In the genomic region with DNA sequence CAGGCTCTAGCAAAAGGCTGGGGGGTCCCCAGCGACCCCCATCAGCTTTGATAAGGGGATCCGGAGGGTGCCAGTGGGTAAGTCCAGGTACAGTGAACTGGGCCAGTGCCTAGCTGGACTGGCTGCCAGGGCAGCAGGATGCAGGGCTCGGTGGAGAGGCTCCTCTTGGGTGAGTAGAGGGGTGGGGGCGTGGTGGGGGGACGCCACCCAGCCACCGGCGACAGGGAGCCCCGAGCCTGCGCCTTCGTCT, we compare ENCODE assay signal across 8 cellular contexts. TPM values are rescaled to one million over a fixed set of nuclear protein-coding genes. Genes with fewer than 3 reads are reported as not detected.
DNase-seq lines count a peak whose midpoint lies in the region; ATAC-seq and TF ChIP-seq lines count a peak whose summit lies in the region.

No MANE protein-coding gene starts in this region.

- no peaks in the 10 kb centered on the region for H3K36me3 Mint-ChIP-seq in dendritic cell treated with granulocyte-macrophage colony-stimulating factor and Interleukin-4, amounts not matched to agents 40 ng/mL and 50 ng/mL, for 4 days (ENCODE audit: low read depth)
- H3K36me3 Mint-ChIP-seq in naive thymus-derived CD8-positive, alpha-beta T cell = no peaks in the 10 kb centered on the region

- no peak for DNase-seq in AG04449 (ENCODE audit: low read depth, low spot score)
- DNase-seq in naive thymus-derived CD8-positive, alpha-beta T cell = no peak
- DNase-seq in stimulated activated CD4-positive, alpha-beta T cell treated with anti-CD3 and anti-CD28 coated beads, Interleukin-2, amount 100 ng/mL, for 24 hours = no peak
- no peak for DNase-seq in activated CD4-positive, alpha-beta T cell treated with anti-CD3 and anti-CD28 coated beads for 1 hour

- POLR2A ChIA-PET in AG04449 (lab: Yijun Ruan, JAX) = interaction anchor here (0.7 to 1.5 kb wide), 6 partner anchors 9 to 19 kb away, joined by 3 to 5 read pairs (median 4); no protein-coding TSS in a partner anchor
- POLR2A ChIA-PET in naive thymus-derived CD8-positive, alpha-beta T cell (lab: Charles Lee) = interaction anchor here (1.0 to 4.2 kb wide), 4 partner anchors 11 to 54 kb away, joined by 3 to 22 read pairs (median 4); partner anchors contain the start of gene SLC48A1

- peak overlapping the region; percentile 94 for H2AFZ ChIP-seq in KMS-11 (ENCODE audit: low read depth)

- no peaks in the 10 kb centered on the region for H3K36me3 ChIP-seq in KMS-11 (ENCODE audit: insufficient read depth)

- H3K4me3 Mint-ChIP-seq in dendritic cell treated with granulocyte-macrophage colony-stimulating factor and Interleukin-4, amounts not matched to agents 40 ng/mL and 50 ng/mL, for 4 days = peak overlapping the region; percentile 79
- peak overlapping the region; percentile 66 to 83 (median 75) for H3K4me3 Mint-ChIP-seq in naive thymus-derived CD8-positive, alpha-beta T cell

- peaks cover 42% of the 10 kb centered on the region for H3K4me1 Mint-ChIP-seq in dendritic cell treated with granulocyte-macrophage colony-stimulating factor and Interleukin-4, amounts not matched to agents 40 ng/mL and 50 ng/mL, for 4 days (ENCODE audit: low read depth)
- H3K4me1 Mint-ChIP-seq in naive thymus-derived CD8-positive, alpha-beta T cell = peaks cover 9 to 46% (median 33%) of the 10 kb centered on the region in 4 donors

- CTCF ChIA-PET in AG04449 (lab: Yijun Ruan, JAX) = interaction anchor here (0.6 to 14.3 kb wide), 12 partner anchors 15 to 166 kb away, joined by 3 to 349 read pairs (median 6); partner anchors contain the start of genes ENDOU and SLC48A1

- H4K20me1 ChIP-seq in KMS-11 (ENCODE audit: insufficient read depth) = no peaks in the 10 kb centered on the region

- H3K4me2 ChIP-seq in KMS-11 = peak overlapping the region; percentile 74

- peak overlapping the region; percentile 69; the same call in 1 of the 2 replicates for H3K9ac ChIP-seq in KMS-11

- H3K9me3 Mint-ChIP-seq in dendritic cell treated with granulocyte-macrophage colony-stimulating factor and Interleukin-4, amounts not matched to agents 40 ng/mL and 50 ng/mL, for 4 days = no peaks in the 10 kb centered on the region
- H3K9me3 Mint-ChIP-seq in naive thymus-derived CD8-positive, alpha-beta T cell = no peaks in the 10 kb centered on the region

- H3K79me2 ChIP-seq in KMS-11 (ENCODE audit: insufficient read depth, low read depth) = no peaks in the 10 kb centered on the region

- no peak overlapping the region for H3K27ac ChIP-seq in KMS-11

- peaks cover 28% of the 10 kb centered on the region for H3K27me3 Mint-ChIP-seq in dendritic cell treated with granulocyte-macrophage colony-stimulating factor and Interleukin-4, amounts not matched to agents 40 ng/mL and 50 ng/mL, for 4 days
- no peaks in the 10 kb centered on the region for H3K27me3 Mint-ChIP-seq in naive thymus-derived CD8-positive, alpha-beta T cell

- ATAC-seq in naive thymus-derived CD8-positive, alpha-beta T cell = no peak
- ATAC-seq in GM18502 (IDR thresholded peaks at IDR 0.05; ENCODE audit: poor library complexity, unreplicated experiment) (no peak), GM21737 (IDR thresholded peaks at IDR 0.05; ENCODE audit: unreplicated experiment) (no peak)

- no peaks in the 10 kb centered on the region for H3K27me3 ChIP-seq in KMS-11 (ENCODE audit: insufficient read depth, low read depth)

- peaks cover 59% of the 10 kb centered on the region for H3K4me1 ChIP-seq in KMS-11 (ENCODE audit: low read depth, poor library complexity, severe bottlenecking)

- intact Hi-C loops in dendritic cell treated with granulocyte-macrophage colony-stimulating factor and Interleukin-4, amounts not matched to agents 40 ng/mL and 50 ng/mL, for 4 days (cut with micrococcal nuclease) = loop anchor here (2.0 to 5.0 kb wide), 2 partner anchors 20 to 106 kb away; no protein-coding TSS in a partner anchor

- TF ChIP-seq CTCF in AG04449 (IDR thresholded peaks at IDR 0.05; ENCODE audit: insufficient read depth, low read length, missing control alignments) (no peak), KMS-11 (conservative IDR thresholded peaks at IDR 0.05; ENCODE audit: low read depth, low read length) (no peak)

- peak overlapping the region; percentile 68 for H3K4me3 ChIP-seq in AG04449 (ENCODE audit: low read depth, low read length)
- H3K4me3 ChIP-seq in KMS-11 (IDR thresholded peaks at IDR 0.05; ENCODE audit: insufficient read depth, low read depth, low read length) = no peak overlapping the region

- peak overlapping the region; percentile 75 for H3K27ac Mint-ChIP-seq in dendritic cell treated with granulocyte-macrophage colony-stimulating factor and Interleukin-4, amounts not matched to agents 40 ng/mL and 50 ng/mL, for 4 days
- peak overlapping the region in 2 of 10 donors; percentile 64 to 73 for H3K27ac Mint-ChIP-seq in naive thymus-derived CD8-positive, alpha-beta T cell

RNA-seq across cellular contexts. Expression of gene RAPGEF3, which starts 0.2 kb away (rescaled TPM):
- total RNA-seq in naive thymus-derived CD8-positive, alpha-beta T cell = under 1 TPM; 0.63 to 0.65 TPM
- under 1 TPM; 0.08 to 0.27 (median 0.12) TPM for polyA plus RNA-seq in naive thymus-derived CD8-positive, alpha-beta T cell

RNA-seq across cellular contexts. Expression of gene SLC48A1, which starts 14.5 kb away (rescaled TPM):
- 10 to 100 TPM; 11.5 to 12.8 TPM for total RNA-seq in naive thymus-derived CD8-positive, alpha-beta T cell
- polyA plus RNA-seq in naive thymus-derived CD8-positive, alpha-beta T cell = 10 to 100 TPM in 1 of 3 donors, 1 to 10 TPM in 2; 9.4 to 11.6 (median 9.7) TPM

RNA-seq across cellular contexts. Expression of gene ENDOU, which starts 33.2 kb away (rescaled TPM):
- total RNA-seq in naive thymus-derived CD8-positive, alpha-beta T cell = not detected
- not detected for polyA plus RNA-seq in naive thymus-derived CD8-positive, alpha-beta T cell

RNA-seq across cellular contexts. Expression of gene RPAP3, which starts 52.7 kb away (rescaled TPM):
- total RNA-seq in naive thymus-derived CD8-positive, alpha-beta T cell = 10 to 100 TPM; 41.5 to 41.8 TPM
- polyA plus RNA-seq in naive thymus-derived CD8-positive, alpha-beta T cell = 10 to 100 TPM; 34.6 to 38.7 (median 36.0) TPM
